ENCODE assay signal across 19 cellular contexts in genomic region chr4:2341261-2341841, GRCh38.
DNase-seq lines count a peak whose midpoint lies in the region; ATAC-seq, FAIRE-seq and TF ChIP-seq lines count a peak whose summit lies in the region.
"Had no signal": no experiment of that assay in that cellular context is flagged by ENCODE, and none has a peak within 500 bp of the region (broad histone marks: within the 10 kb centered on the region; RNA-seq: fewer than 3 reads in every experiment).

No MANE protein-coding gene starts in this region.

- H3K27me3 ChIP-seq in K562 (ENCODE audit: control insufficient read depth in 2 of 2, insufficient read depth in 2 of 2, low read length in 2 of 2) (no peaks in the 10 kb centered on the region), upper lobe of left lung (no peaks in the 10 kb centered on the region)
- H3K27me3 ChIP-seq: esophagus muscularis mucosa, thyroid gland had no signal

- TF ChIP-seq RAD21 in K562 (CRISPR knock-in tag; conservative IDR thresholded peaks at IDR 0.05 in 1 of 2, IDR thresholded peaks at IDR 0.05 in 1 of 2) = no peak

- no peak overlapping the region for H3K4me3 ChIP-seq in K562
- H3K4me3 ChIP-seq in upper lobe of left lung = no peak overlapping the region
- H3K4me3 ChIP-seq: esophagus muscularis mucosa, PC-9, prostate gland, thyroid gland had no signal

- DNase-seq in activated T-cell treated with anti-CD3 and anti-CD28 coated beads, Interleukin-2, amount 50 U/mL, for 48 hours = peak; percentile 8 to 13
- DNase-seq in activated T-cell treated with anti-CD3 and anti-CD28 coated beads, Interleukin-2, amount 50 U/mL, for 72 hours = no peak
- no peak for DNase-seq in K562 (ENCODE audit: extremely low read depth in 1 of 4, low spot score in 3 of 4)
- DNase-seq in mesothelial cell of epicardium (ENCODE audit: low spot score in 2 of 2, unreplicated experiment in 2 of 2) = peak; percentile 16 to 22
- peak; percentile 11 to 79 for DNase-seq in upper lobe of left lung
- DNase-seq in SIG-M5 treated with dmso at 0.1 percent for 504 hours (lab: John Stamatoyannopoulos, UW; ENCODE audit: unreplicated experiment) = no peak
- no peak for DNase-seq in NCI-H1930 (lab: John Stamatoyannopoulos, UW)
- DNase-seq in NCI-H1694 treated with DMSO at 0.1 percent for 48 hours (lab: John Stamatoyannopoulos, UW) = no peak
- DNase-seq: activated naive CD8-positive, alpha-beta T cell treated with anti-CD3 and anti-CD28 coated beads for 36 hours; NCI-H1436 treated with DMSO at 0.1 percent for 48 hours; NCI-H226; PC-9; stimulated activated CD4-positive, alpha-beta T cell treated with anti-CD3 and anti-CD28 coated beads, Interleukin-12 subunit alpha, Interleukin-12 subunit beta, amount 100 ng/mL, for 4 hours; thyroid gland had no signal

- BruUV-seq in K562 (replicated peaks; lab: Mats Ljungman, UMichigan) = no TSS peak

- intact Hi-C loops in K562 (cut with micrococcal nuclease) = no loop called here

- CTCF ChIA-PET in K562 (lab: Yijun Ruan, JAX; ENCODE audit: low intra/inter-chr PET ratio) = no interaction called here

- H3K36me3 Mint-ChIP-seq in activated T-cell treated with anti-CD3 and anti-CD28 coated beads, Interleukin-2, amount 50 U/mL, for 72 hours (ENCODE audit: insufficient read depth in 2 of 2) = peaks cover 3 to 9% of the 10 kb centered on the region in 2 donors
- no peaks in the 10 kb centered on the region for H3K36me3 Mint-ChIP-seq in mesothelial cell of epicardium
- H3K36me3 Mint-ChIP-seq: WTC11 had no signal

- no peak overlapping the region for H3K9ac ChIP-seq in K562 (ENCODE audit: insufficient read depth in 1 of 2, low read depth in 2 of 2, low read length in 2 of 2)

- ATAC-seq in activated T-cell treated with anti-CD3 and anti-CD28 coated beads, Interleukin-2, amount 50 U/mL, for 72 hours (replicated peaks in 1 of 2) = no peak
- no peak for ATAC-seq in K562
- no peak for ATAC-seq in upper lobe of left lung (ENCODE audit: low FRiP score in 2 of 2)
- ATAC-seq: CD8-positive, alpha-beta T cell; naive thymus-derived CD4-positive, alpha-beta T cell; WTC11 had no signal

- H3K27ac ChIP-seq in K562 (ENCODE audit: extremely low read depth, low read depth, low read length) = no peak overlapping the region
- H3K27ac ChIP-seq in upper lobe of left lung = no peak overlapping the region
- H3K27ac ChIP-seq: esophagus muscularis mucosa, PC-9, prostate gland, thyroid gland had no signal

- WGBS in K562 (ENCODE audit: insufficient coverage, low coverage, missing lambda C conversion rate) = 94% methylated on average over 25 of the region's 28 CpGs
- WGBS in upper lobe of left lung, 2 donors = 95 to 96% methylated on average over 28 of the region's 28 CpGs

- no peak for FAIRE-seq in K562 (lab: Jason Lieb, UNC)

- no peaks in the 10 kb centered on the region for H3K9me3 ChIP-seq in K562 (replicated peaks; ENCODE audit: control insufficient read depth, insufficient read depth, low read depth, low read length)
- no peaks in the 10 kb centered on the region for H3K9me3 ChIP-seq in upper lobe of left lung
- H3K9me3 ChIP-seq: esophagus muscularis mucosa, prostate gland, thyroid gland had no signal

- H3K4me3 Mint-ChIP-seq in activated T-cell treated with anti-CD3 and anti-CD28 coated beads, Interleukin-2, amount 50 U/mL, for 72 hours = no peak overlapping the region
- H3K4me3 Mint-ChIP-seq in mesothelial cell of epicardium = no peak overlapping the region
- H3K4me3 Mint-ChIP-seq: activated naive CD8-positive, alpha-beta T cell treated with anti-CD3 and anti-CD28 coated beads for 36 hours; CD8-positive, alpha-beta T cell; naive thymus-derived CD4-positive, alpha-beta T cell; WTC11 had no signal

- TF ChIP-seq CTCF in K562 (IDR thresholded peaks at IDR 0.05 in 2 of 3, conservative IDR thresholded peaks at IDR 0.05 in 1 of 3; ENCODE audit: insufficient read depth in 2 of 3, low read depth in 1 of 3, low read length in 3 of 3) = no peak
- TF ChIP-seq CTCF in mesothelial cell of epicardium (IDR thresholded peaks at IDR 0.05; ENCODE audit: unreplicated experiment) = no peak
- no peak for TF ChIP-seq CTCF in upper lobe of left lung (IDR thresholded peaks at IDR 0.05)

- in situ Hi-C loops in K562 (cut with MboI) = no loop called here

- POLR2A ChIA-PET in K562 (lab: Yijun Ruan, JAX) = no interaction called here

- no peak overlapping the region for H3K27ac Mint-ChIP-seq in activated T-cell treated with anti-CD3 and anti-CD28 coated beads, Interleukin-2, amount 50 U/mL, for 72 hours
- no peak overlapping the region for H3K27ac Mint-ChIP-seq in mesothelial cell of epicardium
- H3K27ac Mint-ChIP-seq: activated naive CD8-positive, alpha-beta T cell treated with anti-CD3 and anti-CD28 coated beads for 36 hours; CD8-positive, alpha-beta T cell; naive thymus-derived CD4-positive, alpha-beta T cell; WTC11 had no signal

- H3K27me3 Mint-ChIP-seq in activated T-cell treated with anti-CD3 and anti-CD28 coated beads, Interleukin-2, amount 50 U/mL, for 72 hours (ENCODE audit: low read depth) = no peaks in the 10 kb centered on the region
- H3K27me3 Mint-ChIP-seq in mesothelial cell of epicardium (ENCODE audit: low read depth) = peaks cover 15% of the 10 kb centered on the region
- H3K27me3 Mint-ChIP-seq: activated naive CD8-positive, alpha-beta T cell treated with anti-CD3 and anti-CD28 coated beads for 36 hours had no signal

- H3K36me3 ChIP-seq in K562 (ENCODE audit: control insufficient read depth, insufficient read depth, low read length) (peaks cover 33% of the 10 kb centered on the region; the same call in 1 of the 3 replicates), upper lobe of left lung (peaks cover 0 to 19% (median 5%) of the 10 kb centered on the region in 4 donors)
- H3K36me3 ChIP-seq: prostate gland, thyroid gland had no signal

- H3K9me1 ChIP-seq in K562 (ENCODE audit: control insufficient read depth, insufficient read depth, low read length) = peaks cover 3% of the 10 kb centered on the region

- TF ChIP-seq POLR2A in K562 (conservative IDR thresholded peaks at IDR 0.05) = no peak
- no peak for TF ChIP-seq POLR2A in upper lobe of left lung (IDR thresholded peaks at IDR 0.05)

- H3K4me1 Mint-ChIP-seq in activated T-cell treated with anti-CD3 and anti-CD28 coated beads, Interleukin-2, amount 50 U/mL, for 72 hours (ENCODE audit: low read depth) = no peaks in the 10 kb centered on the region
- H3K4me1 Mint-ChIP-seq in mesothelial cell of epicardium = no peaks in the 10 kb centered on the region
- H3K4me1 Mint-ChIP-seq: activated naive CD8-positive, alpha-beta T cell treated with anti-CD3 and anti-CD28 coated beads for 36 hours had no signal

- peaks cover 0 to 10% of the 10 kb centered on the region in 2 experiments; a peak in 2 of 5 replicates for H3K4me1 ChIP-seq in K562 (replicated peaks in 1 of 2; ENCODE audit: control insufficient read depth in 2 of 2, insufficient read depth in 2 of 2, low read length in 2 of 2)
- H3K4me1 ChIP-seq in upper lobe of left lung = no peaks in the 10 kb centered on the region
- H3K4me1 ChIP-seq: esophagus muscularis mucosa, prostate gland, thyroid gland had no signal

- TF ChIP-seq EP300 in K562 (IDR thresholded peaks at IDR 0.05; ENCODE audit: low read length) (no peak), upper lobe of left lung (IDR thresholded peaks at IDR 0.05) (no peak)

- H3K9me3 Mint-ChIP-seq in activated T-cell treated with anti-CD3 and anti-CD28 coated beads, Interleukin-2, amount 50 U/mL, for 72 hours = no peaks in the 10 kb centered on the region
- peaks cover 8% of the 10 kb centered on the region for H3K9me3 Mint-ChIP-seq in mesothelial cell of epicardium

- H3K79me2 ChIP-seq in K562 (ENCODE audit: control insufficient read depth, insufficient read depth, low read length) = no peaks in the 10 kb centered on the region

- peaks cover 6% of the 10 kb centered on the region; the same call in 1 of the 2 replicates for H4K20me1 ChIP-seq in K562 (replicated peaks; ENCODE audit: control insufficient read depth, insufficient read depth, low read length)

- no peak overlapping the region for H3K4me2 ChIP-seq in K562 (ENCODE audit: insufficient read depth, low read length)
- H3K4me2 ChIP-seq: PC-9 had no signal

- H2AFZ ChIP-seq in K562 (ENCODE audit: low read depth, low read length) = no peak overlapping the region
- H2AFZ ChIP-seq: PC-9 had no signal

TF ChIP-seq in K562, 482 proteins besides CTCF, POLR2A, EP300 and RAD21 (continues in another document):
- TF ChIP-seq ZBTB33 (CRISPR knock-in tag; IDR thresholded peaks at IDR 0.05) = peak; percentile 66

Comparison
In these comparisons a context has a peak if more than half of its experiments do, and no peak if none do; other contexts are left out.
1. DNase-seq: peak in activated T-cell treated with anti-CD3 and anti-CD28 coated beads, Interleukin-2, amount 50 U/mL, for 48 hours (2 of 2), mesothelial cell of epicardium (2 of 2) and upper lobe of left lung (2 of 2); none in activated T-cell treated with anti-CD3 and anti-CD28 coated beads, Interleukin-2, amount 50 U/mL, for 72 hours (0 of 2), K562 (0 of 4), SIG-M5 treated with dmso at 0.1 percent for 504 hours (single experiment), NCI-H1930 (0 of 2) and NCI-H1694 treated with DMSO at 0.1 percent for 48 hours (single experiment).